Comparison of ENCODE assay signal across 19 cellular contexts in genomic region chr22:49564054-49564453, GRCh38.
"Had no signal": no experiment of that assay in that cellular context is flagged by ENCODE, and none has a peak within 500 bp of the region (broad histone marks: within the 10 kb centered on the region; RNA-seq: fewer than 3 reads in every experiment).

No MANE protein-coding gene starts in this region.

- FAIRE-seq: small intestine, urothelium cell line had no signal

- ATAC-seq: effector memory CD8-positive, alpha-beta T cell; gastroesophageal sphincter; naive thymus-derived CD4-positive, alpha-beta T cell had no signal

- H3K79me2 ChIP-seq: hepatocyte, parathyroid adenoma had no signal

- H3K4me2 ChIP-seq: hepatocyte had no signal

- H3K27me3 Mint-ChIP-seq: dendritic cell treated with granulocyte-macrophage colony-stimulating factor and Interleukin-4, amounts not matched to agents 40 ng/mL and 50 ng/mL, for 4 days; effector memory CD8-positive, alpha-beta T cell; naive thymus-derived CD4-positive, alpha-beta T cell had no signal

- H3K4me3 ChIP-seq: esophagus squamous epithelium, gastroesophageal sphincter, hepatocyte, lung, stomach, thoracic aorta, transverse colon had no signal

- H3K36me3 ChIP-seq: esophagus squamous epithelium, gastroesophageal sphincter, stomach, thoracic aorta, transverse colon had no signal

- H2AFZ ChIP-seq: hepatocyte, parathyroid adenoma had no signal

- H3K27ac ChIP-seq: esophagus squamous epithelium, gastroesophageal sphincter, hepatocyte, parathyroid adenoma, stomach, thoracic aorta, transverse colon had no signal

- H3K9me3 Mint-ChIP-seq: effector memory CD8-positive, alpha-beta T cell had no signal

- H3K4me1 ChIP-seq: esophagus squamous epithelium, gastroesophageal sphincter, parathyroid adenoma, stomach, transverse colon had no signal

- H3K9ac ChIP-seq: parathyroid adenoma had no signal

- H3K4me3 Mint-ChIP-seq: dendritic cell treated with granulocyte-macrophage colony-stimulating factor and Interleukin-4, amounts not matched to agents 40 ng/mL and 50 ng/mL, for 4 days; effector memory CD8-positive, alpha-beta T cell; naive thymus-derived CD4-positive, alpha-beta T cell had no signal

- H3K9me3 ChIP-seq: esophagus squamous epithelium, stomach, thoracic aorta, transverse colon had no signal

- H3K27ac Mint-ChIP-seq: dendritic cell treated with granulocyte-macrophage colony-stimulating factor and Interleukin-4, amounts not matched to agents 40 ng/mL and 50 ng/mL, for 4 days; effector memory CD8-positive, alpha-beta T cell; naive thymus-derived CD4-positive, alpha-beta T cell had no signal

- DNase-seq: effector memory CD8-positive, alpha-beta T cell; esophagus squamous epithelium; foreskin fibroblast; kidney glomerular epithelial cell; mesenchymal stem cell; small intestine; stimulated activated CD4-positive, alpha-beta T cell treated with anti-CD3 and anti-CD28 coated beads, Interleukin-12 subunit alpha, Interleukin-12 subunit beta, amount 100 ng/mL, for 4 hours; stimulated activated naive CD4-positive, alpha-beta T cell; stomach; substantia nigra had no signal

- H3K27me3 ChIP-seq: esophagus squamous epithelium, hepatocyte, stomach, transverse colon had no signal
